ENCODE assay signal across 1 cellular context in the genomic region with DNA sequence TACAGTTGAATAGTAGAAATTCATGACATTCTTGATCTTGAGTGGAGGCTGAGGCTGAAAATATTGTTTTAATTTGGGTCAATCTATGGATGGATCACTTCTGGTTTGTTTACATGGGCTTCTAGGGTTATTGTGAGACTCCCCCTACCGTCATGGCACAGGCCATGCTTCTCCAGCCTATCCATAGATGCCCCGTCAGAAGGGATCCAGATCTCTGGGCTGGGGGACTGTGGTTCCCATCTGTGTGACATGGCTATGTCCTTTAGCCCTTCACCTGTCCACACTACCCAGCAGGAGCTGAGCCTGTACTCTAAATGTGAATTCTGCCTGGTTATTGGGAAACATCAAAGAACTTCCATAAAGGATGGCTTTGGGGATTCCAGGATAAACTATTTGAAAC.
TF ChIP-seq lines count a peak whose summit lies in the region.

No MANE protein-coding gene starts in this region.

TF ChIP-seq in IMR-90, 13 proteins besides CTCF, POLR2A, EP300 and RAD21 (continued from another document):
- TF ChIP-seq, protein P1, sequence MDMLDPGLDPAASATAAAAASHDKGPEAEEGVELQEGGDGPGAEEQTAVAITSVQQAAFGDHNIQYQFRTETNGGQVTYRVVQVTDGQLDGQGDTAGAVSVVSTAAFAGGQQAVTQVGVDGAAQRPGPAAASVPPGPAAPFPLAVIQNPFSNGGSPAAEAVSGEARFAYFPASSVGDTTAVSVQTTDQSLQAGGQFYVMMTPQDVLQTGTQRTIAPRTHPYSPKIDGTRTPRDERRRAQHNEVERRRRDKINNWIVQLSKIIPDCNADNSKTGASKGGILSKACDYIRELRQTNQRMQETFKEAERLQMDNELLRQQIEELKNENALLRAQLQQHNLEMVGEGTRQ (IDR thresholded peaks at IDR 0.05; ENCODE audit: low read depth, low read length), result no peak
- no peak for TF ChIP-seq BHLHE40 (IDR thresholded peaks at IDR 0.05; ENCODE audit: low read depth, low read length)
TF ChIP-seq in IMR-90: peak in this region for 0.
